In the genomic region with DNA sequence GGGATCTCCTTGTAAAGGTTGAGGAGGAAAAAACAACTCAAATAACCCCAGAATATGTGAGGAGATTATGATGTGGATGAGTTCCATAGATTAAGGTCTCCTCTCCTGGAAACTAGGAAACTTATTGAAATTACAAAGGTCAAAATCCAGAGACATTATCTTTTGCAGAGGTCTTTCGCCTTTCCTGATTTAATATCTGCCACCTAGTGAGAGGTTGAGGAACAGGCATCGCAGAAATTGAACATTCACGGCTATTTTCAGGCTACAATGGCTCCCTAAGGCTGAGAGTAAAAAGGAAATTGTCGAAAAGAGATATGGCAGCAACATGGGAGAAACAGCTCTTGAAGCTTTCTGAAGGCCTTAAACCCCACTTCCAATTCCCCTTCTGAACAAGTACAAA, we compare ENCODE assay signal across 11 cellular contexts.
A peak's percentile ranks its signal among the peaks of the same experiment; 100 is the strongest.
DNase-seq lines count a peak whose midpoint lies in the region; ATAC-seq and TF ChIP-seq lines count a peak whose summit lies in the region.
"Had no signal": no experiment of that assay in that cellular context is flagged by ENCODE, and none has a peak within 500 bp of the region (broad histone marks: within the 10 kb centered on the region; RNA-seq: fewer than 3 reads in every experiment).

No MANE protein-coding gene starts in this region.

- intact Hi-C loops in activated CD4-positive, alpha-beta T cell treated with anti-CD3 and anti-CD28 coated beads, Interleukin-2, amount 10 ng/mL, durations not matched to agents 24 days and 14 days (cut with micrococcal nuclease) = no loop called here

- H3K27me3 Mint-ChIP-seq in activated CD4-positive, alpha-beta T cell treated with anti-CD3 and anti-CD28 coated beads, Interleukin-2, amount 10 ng/mL, durations not matched to agents 24 days and 14 days = peaks cover 5% of the 10 kb centered on the region

- no peak for ATAC-seq in RWPE2 (ENCODE audit: low read depth)

- H3K9me3 ChIP-seq in BLaER1 (no peaks in the 10 kb centered on the region), HAP-1 (no peaks in the 10 kb centered on the region), RWPE2 (ENCODE audit: severe bottlenecking) (no peaks in the 10 kb centered on the region)

- no peak overlapping the region for H3K27ac Mint-ChIP-seq in activated CD4-positive, alpha-beta T cell treated with anti-CD3 and anti-CD28 coated beads, Interleukin-2, amount 10 ng/mL, durations not matched to agents 24 days and 14 days

- no peak overlapping the region for H3K4me3 Mint-ChIP-seq in activated CD4-positive, alpha-beta T cell treated with anti-CD3 and anti-CD28 coated beads, Interleukin-2, amount 10 ng/mL, durations not matched to agents 24 days and 14 days

- H3K4me3 ChIP-seq in BLaER1 (no peak overlapping the region), HAP-1 (no peak overlapping the region), RWPE2 (ENCODE audit: severe bottlenecking) (no peak overlapping the region)
- H3K4me3 ChIP-seq: lung had no signal

- no peak overlapping the region for H3K27ac ChIP-seq in BLaER1
- no peak overlapping the region for H3K27ac ChIP-seq in RWPE2 (ENCODE audit: poor library complexity, severe bottlenecking)

- peak overlapping the region; percentile 13; the same call in 1 of the 2 replicates for H3K4me2 ChIP-seq in BLaER1

- no peaks in the 10 kb centered on the region for H3K36me3 Mint-ChIP-seq in activated CD4-positive, alpha-beta T cell treated with anti-CD3 and anti-CD28 coated beads, Interleukin-2, amount 10 ng/mL, durations not matched to agents 24 days and 14 days (ENCODE audit: low read depth)

- no peak overlapping the region for H3K9ac ChIP-seq in BLaER1

- no peaks in the 10 kb centered on the region for H3K27me3 ChIP-seq in BLaER1
- no peaks in the 10 kb centered on the region for H3K27me3 ChIP-seq in HAP-1 (ENCODE audit: low read depth)
- H3K27me3 ChIP-seq in RWPE2 (ENCODE audit: insufficient read depth, poor library complexity, severe bottlenecking) = peaks cover 6% of the 10 kb centered on the region

- no peaks in the 10 kb centered on the region for H4K20me1 ChIP-seq in BLaER1

- no peaks in the 10 kb centered on the region for H3K36me3 ChIP-seq in BLaER1
- H3K36me3 ChIP-seq in HAP-1 (replicated peaks) = no peaks in the 10 kb centered on the region
- no peaks in the 10 kb centered on the region for H3K36me3 ChIP-seq in RWPE2 (ENCODE audit: low read depth)

- H3K4me1 Mint-ChIP-seq in activated CD4-positive, alpha-beta T cell treated with anti-CD3 and anti-CD28 coated beads, Interleukin-2, amount 10 ng/mL, durations not matched to agents 24 days and 14 days = no peaks in the 10 kb centered on the region

- peak; percentile 12 to 15 for DNase-seq in HAP-1 (ENCODE audit: low spot score in 2 of 2)
- DNase-seq in RWPE2 (ENCODE audit: low spot score) = no peak
- DNase-seq in iPS-NIHi7 (ENCODE audit: extremely low spot score) = peak; percentile 21
- no peak for DNase-seq in activated CD4-positive, alpha-beta T cell treated with anti-CD3 and anti-CD28 coated beads, Interleukin-2, amount 10 ng/mL, durations not matched to agents 24 days and 14 days
- DNase-seq in globus pallidus (ENCODE audit: low spot score) = no peak
- no peak for DNase-seq in activated gamma-delta T cell treated with Interleukin-2 at 50 U/mL for 16 hours
- no peak for DNase-seq in NCI-H524 (lab: John Stamatoyannopoulos, UW)
- DNase-seq: activated CD8-positive, alpha-beta memory T cell treated with anti-CD3 and anti-CD28 coated beads, Interleukin-2, amount 50 U/mL, for 48 hours; NCI-H510A treated with DMSO at 0.1 percent for 48 hours had no signal

- H3K4me1 ChIP-seq in BLaER1 (peaks cover 7% of the 10 kb centered on the region), HAP-1 (no peaks in the 10 kb centered on the region), RWPE2 (ENCODE audit: insufficient read depth, poor library complexity, severe bottlenecking) (no peaks in the 10 kb centered on the region)

- in situ Hi-C loops in HAP-1 (cut with MboI; ENCODE audit: low sequenced_read_pairs) = no loop called here

- no peaks in the 10 kb centered on the region for H3K9me3 Mint-ChIP-seq in activated CD4-positive, alpha-beta T cell treated with anti-CD3 and anti-CD28 coated beads, Interleukin-2, amount 10 ng/mL, durations not matched to agents 24 days and 14 days

- peak; percentile 29 for TF ChIP-seq CTCF in RWPE2 (IDR thresholded peaks at IDR 0.05; ENCODE audit: poor library complexity, severe bottlenecking)

Comparison
In these comparisons a context has a peak if more than half of its experiments do, and no peak if none do; other contexts are left out.
1. DNase-seq: peak in HAP-1 (2 of 2) and iPS-NIHi7 (single experiment); none in RWPE2 (single experiment), activated CD4-positive, alpha-beta T cell treated with anti-CD3 and anti-CD28 coated beads, Interleukin-2, amount 10 ng/mL, durations not matched to agents 24 days and 14 days (single experiment), globus pallidus (single experiment), activated gamma-delta T cell treated with Interleukin-2 at 50 U/mL for 16 hours (single experiment) and NCI-H524 (0 of 2).